ENCODE assay signal across 4 cellular contexts in the genomic region with DNA sequence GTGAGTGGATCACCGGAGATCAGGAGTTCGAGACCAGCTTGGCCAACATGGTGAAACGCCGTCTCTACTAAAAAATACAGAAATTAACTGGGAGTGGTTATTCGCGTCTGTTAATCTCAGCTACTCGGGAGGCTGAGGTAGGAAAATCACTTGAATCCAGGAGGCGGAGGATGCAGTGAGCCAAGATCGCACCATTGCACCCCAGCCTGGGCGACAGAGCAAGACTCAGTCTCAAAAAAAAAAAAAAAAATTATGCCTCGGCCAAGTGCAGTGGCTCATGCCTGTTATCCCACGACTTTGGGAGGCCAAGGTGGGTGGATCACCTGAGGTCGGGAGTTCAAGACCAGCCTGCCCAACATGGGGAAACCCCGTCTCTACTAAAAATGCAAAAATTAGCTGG. TPM values are rescaled to one million over a fixed set of nuclear protein-coding genes. Genes with fewer than 3 reads are reported as not detected.
"Had no signal": no experiment of that assay in that cellular context is flagged by ENCODE, and none has a peak within 500 bp of the region (broad histone marks: within the 10 kb centered on the region; RNA-seq: fewer than 3 reads in every experiment).

No MANE protein-coding gene starts in this region.

RNA-seq across cellular contexts. Expression of a gene that starts 49.8 kb away (rescaled TPM):
- total RNA-seq: activated naive CD4-positive, alpha-beta T cell treated with anti-CD3 and anti-CD28 coated beads, Interleukin-2, amount 50 U/mL, for 72 hours; ascending aorta; bronchial epithelial cell; chondrocyte had no signal
